1 cellular context compared by ENCODE assay signal in genomic region chr21:31425158-31425557, GRCh38.
TF ChIP-seq lines count a peak whose summit lies in the region.

No MANE protein-coding gene starts in this region.

TF ChIP-seq in WTC11, 78 proteins besides CTCF, POLR2A, EP300 and RAD21:
- TF ChIP-seq ARID4B (CRISPR knock-in tag; IDR thresholded peaks at IDR 0.05; ENCODE audit: borderline replicate concordance): no peak
- no peak for TF ChIP-seq ZNF219 (CRISPR knock-in tag; IDR thresholded peaks at IDR 0.05; ENCODE audit: borderline replicate concordance)
- TF ChIP-seq NR2C2 (CRISPR knock-in tag; IDR thresholded peaks at IDR 0.05): no peak
